ENCODE assay signal across 23 cellular contexts in genomic region chr5:2267991-2268390, GRCh38.
"Had no signal": no experiment of that assay in that cellular context is flagged by ENCODE, and none has a peak within 500 bp of the region (broad histone marks: within the 10 kb centered on the region; RNA-seq: fewer than 3 reads in every experiment).

No MANE protein-coding gene starts in this region.

- H3K9me3 Mint-ChIP-seq: dendritic cell treated with granulocyte-macrophage colony-stimulating factor and Interleukin-4, amounts not matched to agents 40 ng/mL and 50 ng/mL, for 4 days; immature natural killer cell had no signal

- H3K9me3 ChIP-seq: colonic mucosa, esophagus muscularis mucosa, left ventricle myocardium inferior, lower lobe of right lung had no signal

- H3K4me3 ChIP-seq: colonic mucosa, esophagus muscularis mucosa, gastroesophageal sphincter, heart left ventricle, hepatocyte, left ventricle myocardium inferior, lower lobe of right lung had no signal

- H3K36me3 Mint-ChIP-seq: immature natural killer cell; naive thymus-derived CD4-positive, alpha-beta T cell had no signal

- H3K27ac ChIP-seq: colonic mucosa, esophagus muscularis mucosa, foreskin keratinocyte, gastroesophageal sphincter, heart left ventricle, hepatocyte, left ventricle myocardium inferior, lower lobe of right lung had no signal

- H3K27ac Mint-ChIP-seq: dendritic cell treated with granulocyte-macrophage colony-stimulating factor and Interleukin-4, amounts not matched to agents 40 ng/mL and 50 ng/mL, for 4 days; effector memory CD8-positive, alpha-beta T cell; endodermal cell; immature natural killer cell; naive thymus-derived CD4-positive, alpha-beta T cell had no signal

- H3K4me1 Mint-ChIP-seq: immature natural killer cell; naive thymus-derived CD4-positive, alpha-beta T cell had no signal

- ATAC-seq: effector memory CD8-positive, alpha-beta T cell; foreskin keratinocyte; gastroesophageal sphincter; heart left ventricle; left colon; left lobe of liver; lower lobe of right lung; naive thymus-derived CD4-positive, alpha-beta T cell had no signal

- H3K27me3 ChIP-seq: colonic mucosa, foreskin keratinocyte, hepatocyte had no signal

- H3K36me3 ChIP-seq: colonic mucosa, esophagus muscularis mucosa, gastroesophageal sphincter, heart left ventricle, left ventricle myocardium inferior, lower lobe of right lung had no signal

- DNase-seq: colonic mucosa; cortex of kidney; effector CD8-positive, alpha-beta T cell; effector memory CD8-positive, alpha-beta T cell; foreskin keratinocyte; heart left ventricle; hypothalamus; immature natural killer cell; islet precursor cell; kidney; kidney glomerular epithelial cell; left colon; left ventricle myocardium inferior; lower lobe of right lung; mesendoderm; midbrain; naive thymus-derived CD4-positive, alpha-beta T cell had no signal

- H3K4me3 Mint-ChIP-seq: dendritic cell treated with granulocyte-macrophage colony-stimulating factor and Interleukin-4, amounts not matched to agents 40 ng/mL and 50 ng/mL, for 4 days; effector memory CD8-positive, alpha-beta T cell; endodermal cell; immature natural killer cell; naive thymus-derived CD4-positive, alpha-beta T cell had no signal

- H3K27me3 Mint-ChIP-seq: dendritic cell treated with granulocyte-macrophage colony-stimulating factor and Interleukin-4, amounts not matched to agents 40 ng/mL and 50 ng/mL, for 4 days had no signal

- H3K4me1 ChIP-seq: colonic mucosa, esophagus muscularis mucosa, foreskin keratinocyte, gastroesophageal sphincter, heart left ventricle, left ventricle myocardium inferior, lower lobe of right lung had no signal
